ENCODE assay signal across 1 cellular context in the genomic region with DNA sequence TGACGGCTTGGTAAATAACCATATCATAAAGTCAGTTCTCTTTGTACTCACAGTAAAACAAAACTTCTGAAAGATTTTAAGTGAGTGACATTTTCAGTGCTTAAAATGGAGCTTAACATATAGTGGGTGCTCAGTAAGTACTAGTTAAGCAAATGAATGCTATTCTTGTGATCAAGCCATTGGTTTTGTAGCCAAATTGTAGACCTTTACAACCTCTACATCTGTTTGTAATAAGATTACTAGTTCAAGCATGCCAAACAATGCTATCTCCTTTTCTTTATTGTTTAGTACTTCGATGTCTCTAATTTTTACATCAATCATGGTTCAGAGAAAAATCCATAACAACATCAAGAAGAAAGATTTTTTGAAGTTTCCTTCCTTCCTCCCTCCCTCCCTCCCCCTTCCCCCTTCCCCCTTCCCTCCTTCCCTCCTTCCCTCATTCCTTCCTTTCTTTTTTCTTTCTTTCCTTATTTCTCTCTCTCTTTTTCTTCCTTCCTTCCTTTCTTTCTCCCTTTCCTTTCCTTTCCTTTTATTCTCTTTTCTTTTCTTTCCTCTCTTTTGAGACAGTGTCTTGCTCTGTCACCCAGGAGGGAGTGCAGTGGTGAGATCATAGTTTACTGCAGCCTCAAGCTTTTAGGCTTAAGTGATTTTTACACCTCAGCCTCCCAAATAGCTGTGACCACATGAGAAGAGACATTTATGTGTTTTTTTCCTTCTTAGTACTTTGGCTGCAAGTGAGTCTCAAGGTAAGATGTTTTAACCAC.
TF ChIP-seq lines count a peak whose summit lies in the region.

No MANE protein-coding gene starts in this region.

TF ChIP-seq in GM23338, 12 proteins besides CTCF, POLR2A, EP300 and RAD21 (continued from another document):
- TF ChIP-seq, protein P1, sequence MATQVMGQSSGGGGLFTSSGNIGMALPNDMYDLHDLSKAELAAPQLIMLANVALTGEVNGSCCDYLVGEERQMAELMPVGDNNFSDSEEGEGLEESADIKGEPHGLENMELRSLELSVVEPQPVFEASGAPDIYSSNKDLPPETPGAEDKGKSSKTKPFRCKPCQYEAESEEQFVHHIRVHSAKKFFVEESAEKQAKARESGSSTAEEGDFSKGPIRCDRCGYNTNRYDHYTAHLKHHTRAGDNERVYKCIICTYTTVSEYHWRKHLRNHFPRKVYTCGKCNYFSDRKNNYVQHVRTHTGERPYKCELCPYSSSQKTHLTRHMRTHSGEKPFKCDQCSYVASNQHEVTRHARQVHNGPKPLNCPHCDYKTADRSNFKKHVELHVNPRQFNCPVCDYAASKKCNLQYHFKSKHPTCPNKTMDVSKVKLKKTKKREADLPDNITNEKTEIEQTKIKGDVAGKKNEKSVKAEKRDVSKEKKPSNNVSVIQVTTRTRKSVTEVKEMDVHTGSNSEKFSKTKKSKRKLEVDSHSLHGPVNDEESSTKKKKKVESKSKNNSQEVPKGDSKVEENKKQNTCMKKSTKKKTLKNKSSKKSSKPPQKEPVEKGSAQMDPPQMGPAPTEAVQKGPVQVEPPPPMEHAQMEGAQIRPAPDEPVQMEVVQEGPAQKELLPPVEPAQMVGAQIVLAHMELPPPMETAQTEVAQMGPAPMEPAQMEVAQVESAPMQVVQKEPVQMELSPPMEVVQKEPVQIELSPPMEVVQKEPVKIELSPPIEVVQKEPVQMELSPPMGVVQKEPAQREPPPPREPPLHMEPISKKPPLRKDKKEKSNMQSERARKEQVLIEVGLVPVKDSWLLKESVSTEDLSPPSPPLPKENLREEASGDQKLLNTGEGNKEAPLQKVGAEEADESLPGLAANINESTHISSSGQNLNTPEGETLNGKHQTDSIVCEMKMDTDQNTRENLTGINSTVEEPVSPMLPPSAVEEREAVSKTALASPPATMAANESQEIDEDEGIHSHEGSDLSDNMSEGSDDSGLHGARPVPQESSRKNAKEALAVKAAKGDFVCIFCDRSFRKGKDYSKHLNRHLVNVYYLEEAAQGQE (IDR thresholded peaks at IDR 0.05; ENCODE audit: unreplicated experiment), result no peak
